ENCODE assay signal across 8 cellular contexts in genomic region chr5:134913254-134913653, GRCh38. TPM values are rescaled to one million over a fixed set of nuclear protein-coding genes. Genes with fewer than 3 reads are reported as not detected.
"Had no signal": no experiment of that assay in that cellular context is flagged by ENCODE, and none has a peak within 500 bp of the region (broad histone marks: within the 10 kb centered on the region; RNA-seq: fewer than 3 reads in every experiment).

No MANE protein-coding gene starts in this region.

- H3K4me3 ChIP-seq: GM23338 had no signal

- H3K27ac ChIP-seq: HL-60 had no signal

- DNase-seq: H9, HCEC 1CT, HFFc6 had no signal

- ATAC-seq: GM23338, HepG2 had no signal

RNA-seq across cellular contexts. Expression of gene CATSPER3, which starts 54.5 kb away (rescaled TPM):
- total RNA-seq: GM23338, H1 had no signal
- polyA plus RNA-seq: IgD-negative memory B cell had no signal
